ENCODE assay signal across 21 cellular contexts in genomic region chr1:145806844-145807243, GRCh38.
"Had no signal": no experiment of that assay in that cellular context is flagged by ENCODE, and none has a peak within 500 bp of the region (broad histone marks: within the 10 kb centered on the region; RNA-seq: fewer than 3 reads in every experiment).

No MANE protein-coding gene starts in this region.

- H3K9me3 ChIP-seq: MG63, SK-N-SH had no signal

- H3K4me3 ChIP-seq: MG63 had no signal

- FAIRE-seq: HTR-8/SVneo had no signal

- H3K4me2 ChIP-seq: SK-N-SH had no signal

- ATAC-seq: Panc1 had no signal

- DNase-seq: KBM-7, MG63, NCI-H1092, NCI-H1105 treated with DMSO at 0.1 percent for 48 hours, NCI-H1417 treated with DMSO at 0.1 percent for 48 hours, NCI-H146, NCI-H1694 treated with DMSO at 0.1 percent for 48 hours, NCI-H1930, NCI-H2081, NCI-H2107, NCI-H2227 treated with DMSO at 0.1 percent for 48 hours, NCI-H524, NCI-H526 treated with DMSO at 0.1 percent for 48 hours, NCI-H748 treated with DMSO at 0.1 percent for 48 hours, SHP77, SK-N-SH, SW 1271 had no signal

- H3K27ac ChIP-seq: HL-60, RWPE1 had no signal
